In genomic region chr3:108305484-108306172, GRCh38 we compare ENCODE assay signal across 14 cellular contexts. TPM values are rescaled to one million over a fixed set of nuclear protein-coding genes. Genes with fewer than 3 reads are reported as not detected.
DNase-seq lines count a peak whose midpoint lies in the region; ATAC-seq and TF ChIP-seq lines count a peak whose summit lies in the region.
"Had no signal": no experiment of that assay in that cellular context is flagged by ENCODE, and none has a peak within 500 bp of the region (broad histone marks: within the 10 kb centered on the region; RNA-seq: fewer than 3 reads in every experiment).

No MANE protein-coding gene starts in this region.

- H3K9me3 ChIP-seq in OCI-LY3 (ENCODE audit: insufficient read depth, low read length): no peaks in the 10 kb centered on the region
- H3K9me3 ChIP-seq in thyroid gland: no peaks in the 10 kb centered on the region

- H3K27me3 ChIP-seq in OCI-LY3 (ENCODE audit: low read depth, low read length) (0 out of 2 replicates have a peak, but pooled peaks cover 3% of the 10 kb centered on the region), thyroid gland (no peaks in the 10 kb centered on the region)

- H3K4me3 ChIP-seq in OCI-LY3 (ENCODE audit: low read length) (peak overlapping the region; percentile 41; the same call in 1 of the 2 replicates), thyroid gland (replicated peaks in 1 of 3) (no peak overlapping the region)

- peaks cover 3% of the 10 kb centered on the region for H3K9me3 Mint-ChIP-seq in activated naive CD4-positive, alpha-beta T cell treated with anti-CD3 and anti-CD28 coated beads for 36 hours

- WGBS in thyroid gland, 2 donors: 76 to 82% methylated on average over 1 of the region's 1 CpG

- H4K20me1 ChIP-seq in OCI-LY3 (ENCODE audit: insufficient read depth, low read length): no peaks in the 10 kb centered on the region

- TF ChIP-seq CTCF in OCI-LY3 (IDR thresholded peaks at IDR 0.05; ENCODE audit: low read depth, low read length) (peak; percentile 38), thyroid gland (IDR thresholded peaks at IDR 0.05) (peak in 1 of 6 experiments; percentile 9)

- CTCF ChIA-PET in activated naive CD4-positive, alpha-beta T cell treated with anti-CD3 and anti-CD28 coated beads for 36 hours (lab: Charles Lee): interaction anchor here (1.3 to 1.8 kb wide), 2 partner anchors 13 to 152 kb away, joined by 4 to 5 read pairs; no protein-coding TSS in a partner anchor

- no peaks in the 10 kb centered on the region for H3K79me2 ChIP-seq in OCI-LY3 (ENCODE audit: low read length)

- no peak overlapping the region for H3K4me3 Mint-ChIP-seq in activated naive CD4-positive, alpha-beta T cell treated with anti-CD3 and anti-CD28 coated beads for 36 hours
- H3K4me3 Mint-ChIP-seq: natural killer cell had no signal

- peak overlapping the region; percentile 56 for H2AFZ ChIP-seq in OCI-LY3 (ENCODE audit: low read depth, low read length)

- peak overlapping the region; percentile 28; the same call in 1 of the 2 replicates for H3K9ac ChIP-seq in OCI-LY3 (ENCODE audit: low read length)

- no peaks in the 10 kb centered on the region for H3K36me3 Mint-ChIP-seq in activated naive CD4-positive, alpha-beta T cell treated with anti-CD3 and anti-CD28 coated beads for 36 hours (ENCODE audit: low read depth)

- H3K27ac Mint-ChIP-seq in activated naive CD4-positive, alpha-beta T cell treated with anti-CD3 and anti-CD28 coated beads for 36 hours: no peak overlapping the region
- H3K27ac Mint-ChIP-seq: natural killer cell had no signal

- H3K36me3 ChIP-seq in OCI-LY3 (replicated peaks; ENCODE audit: low read depth, low read length) (no peaks in the 10 kb centered on the region), thyroid gland (no peaks in the 10 kb centered on the region)

- peaks cover 35% of the 10 kb centered on the region for H3K4me1 Mint-ChIP-seq in activated naive CD4-positive, alpha-beta T cell treated with anti-CD3 and anti-CD28 coated beads for 36 hours (ENCODE audit: low read depth)
- H3K4me1 Mint-ChIP-seq: natural killer cell had no signal

- DNase-seq in activated naive CD4-positive, alpha-beta T cell treated with anti-CD3 and anti-CD28 coated beads for 36 hours: peak; percentile 17
- no peak for DNase-seq in activated naive CD4-positive, alpha-beta T cell (lab: John Stamatoyannopoulos, UW)
- peak; percentile 60 to 77 for DNase-seq in thyroid gland
- no peak for DNase-seq in T-helper 2 cell
- DNase-seq in NCI-H2029 treated with DMSO at 0.1 percent for 48 hours (lab: John Stamatoyannopoulos, UW): no peak
- DNase-seq in stimulated activated CD8-positive, alpha-beta memory T cell treated with anti-CD3 and anti-CD28 coated beads, Interleukin-4, amount 100 ng/mL, for 48 hours: no peak
- DNase-seq: AML-193, Karpas-422, natural killer cell, NCI-H510A, SW 1271 had no signal

- no peaks in the 10 kb centered on the region for H3K27me3 Mint-ChIP-seq in activated naive CD4-positive, alpha-beta T cell treated with anti-CD3 and anti-CD28 coated beads for 36 hours (ENCODE audit: low read depth)

- no peak for TF ChIP-seq POLR2A in thyroid gland (IDR thresholded peaks at IDR 0.05)

- intact Hi-C loops in activated naive CD4-positive, alpha-beta T cell treated with anti-CD3 and anti-CD28 coated beads for 36 hours (cut with micrococcal nuclease): no loop called here
- intact Hi-C loops in thyroid gland (cut with DNase I): no loop called here

- peak; percentile 99 for ATAC-seq in esophagus mucosa
- ATAC-seq: natural killer cell had no signal

- no peak overlapping the region for H3K27ac ChIP-seq in OCI-LY3 (ENCODE audit: low read length)
- no peak overlapping the region for H3K27ac ChIP-seq in thyroid gland

- H3K4me1 ChIP-seq in OCI-LY3 (ENCODE audit: low read length) (peaks cover 39% of the 10 kb centered on the region), thyroid gland (no peaks in the 10 kb centered on the region)

- H3K4me2 ChIP-seq in OCI-LY3 (ENCODE audit: low read length): peak overlapping the region; percentile 57

RNA-seq across cellular contexts. Expression of gene HHLA2, which starts 9.3 kb away (rescaled TPM):
- total RNA-seq in activated naive CD4-positive, alpha-beta T cell treated with anti-CD3 and anti-CD28 coated beads for 36 hours: under 1 TPM; 0.22 to 0.26 TPM
- not detected for total RNA-seq in esophagus mucosa
- total RNA-seq in thyroid gland: not detected
- total RNA-seq: H4 had no signal

Comparison
In these comparisons a context has a peak if more than half of its experiments do, and no peak if none do; other contexts are left out.
1. DNase-seq: peak in activated naive CD4-positive, alpha-beta T cell treated with anti-CD3 and anti-CD28 coated beads for 36 hours (single experiment) and thyroid gland (2 of 2); none in activated naive CD4-positive, alpha-beta T cell (0 of 4), T-helper 2 cell (0 of 5), NCI-H2029 treated with DMSO at 0.1 percent for 48 hours (single experiment) and stimulated activated CD8-positive, alpha-beta memory T cell treated with anti-CD3 and anti-CD28 coated beads, Interleukin-4, amount 100 ng/mL, for 48 hours (single experiment).